1 cellular context compared by ENCODE assay signal in genomic region chr20:47464380-47465101, GRCh38.
TF ChIP-seq lines count a peak whose summit lies in the region.

No MANE protein-coding gene starts in this region.

TF ChIP-seq in SK-N-SH, 30 proteins besides CTCF, POLR2A, EP300 and RAD21 (continued from another document):
- no peak for TF ChIP-seq REST (IDR thresholded peaks at IDR 0.05; ENCODE audit: low read depth, low read length)
- TF ChIP-seq, protein P1, sequence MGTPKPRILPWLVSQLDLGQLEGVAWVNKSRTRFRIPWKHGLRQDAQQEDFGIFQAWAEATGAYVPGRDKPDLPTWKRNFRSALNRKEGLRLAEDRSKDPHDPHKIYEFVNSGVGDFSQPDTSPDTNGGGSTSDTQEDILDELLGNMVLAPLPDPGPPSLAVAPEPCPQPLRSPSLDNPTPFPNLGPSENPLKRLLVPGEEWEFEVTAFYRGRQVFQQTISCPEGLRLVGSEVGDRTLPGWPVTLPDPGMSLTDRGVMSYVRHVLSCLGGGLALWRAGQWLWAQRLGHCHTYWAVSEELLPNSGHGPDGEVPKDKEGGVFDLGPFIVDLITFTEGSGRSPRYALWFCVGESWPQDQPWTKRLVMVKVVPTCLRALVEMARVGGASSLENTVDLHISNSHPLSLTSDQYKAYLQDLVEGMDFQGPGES (IDR thresholded peaks at IDR 0.05; ENCODE audit: low read depth, low read length): no peak
- no peak for TF ChIP-seq RCOR1 (IDR thresholded peaks at IDR 0.05; ENCODE audit: low read length)
- no peak for TF ChIP-seq FOXJ3 (CRISPR knock-in tag; IDR thresholded peaks at IDR 0.05)
- no peak for TF ChIP-seq NRF1 (IDR thresholded peaks at IDR 0.05; ENCODE audit: low read depth, low read length)
- peak; percentile 85; the same call in 1 of the 2 replicates for TF ChIP-seq NFIC (IDR thresholded peaks at IDR 0.05; ENCODE audit: borderline replicate concordance)
- no peak for TF ChIP-seq ELF1 (IDR thresholded peaks at IDR 0.05)
- no peak for TF ChIP-seq USF2 (IDR thresholded peaks at IDR 0.05; ENCODE audit: borderline replicate concordance, low read depth, low read length)
- no peak for TF ChIP-seq MXI1 (IDR thresholded peaks at IDR 0.05; ENCODE audit: low read depth, low read length)
- no peak for TF ChIP-seq GATA2 (CRISPR knock-in tag; IDR thresholded peaks at IDR 0.05)
- peak; percentile 78 for TF ChIP-seq MAX (IDR thresholded peaks at IDR 0.05; ENCODE audit: low read depth)
